9 cellular contexts compared by ENCODE assay signal in the genomic region with DNA sequence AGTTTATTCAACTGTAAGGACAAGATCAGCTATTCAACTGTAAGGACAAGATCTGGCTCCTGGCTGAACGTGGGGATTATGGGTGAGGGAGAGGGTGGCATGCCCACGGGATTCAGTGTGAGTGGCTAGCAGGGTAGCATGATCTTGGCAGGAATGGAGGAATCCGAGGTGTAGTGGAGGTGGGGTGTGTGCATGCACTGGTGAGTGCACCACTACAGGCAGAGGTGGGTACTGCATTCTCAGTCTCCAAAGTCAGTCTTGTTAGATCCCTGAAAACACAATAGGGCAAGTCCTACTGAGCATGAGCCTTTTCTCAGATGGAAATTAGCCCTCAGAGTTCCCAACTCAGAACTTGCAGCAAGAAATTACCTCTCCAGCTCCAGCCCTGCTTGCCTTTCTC. TPM values are rescaled to one million over a fixed set of nuclear protein-coding genes. Genes with fewer than 3 reads are reported as not detected.
A peak's percentile ranks its signal among the peaks of the same experiment; 100 is the strongest.
DNase-seq lines count a peak whose midpoint lies in the region; ATAC-seq, FAIRE-seq and TF ChIP-seq lines count a peak whose summit lies in the region.
"Had no signal": no experiment of that assay in that cellular context is flagged by ENCODE, and none has a peak within 500 bp of the region (broad histone marks: within the 10 kb centered on the region; RNA-seq: fewer than 3 reads in every experiment).

No MANE protein-coding gene starts in this region.

- no peaks in the 10 kb centered on the region for H3K27me3 ChIP-seq in effector memory CD4-positive, alpha-beta T cell (replicated peaks; ENCODE audit: control insufficient read depth, insufficient read depth, low read length, poor library complexity, severe bottlenecking)
- peaks cover 0 to 7% (median 0%) of the 10 kb centered on the region in 3 donors for H3K27me3 ChIP-seq in sigmoid colon

- intact Hi-C loops in sigmoid colon (cut with DNase I): no loop called here

- H3K4me3 ChIP-seq in effector memory CD4-positive, alpha-beta T cell (ENCODE audit: insufficient read depth, low read depth, low read length, poor library complexity, severe bottlenecking): no peak overlapping the region
- no peak overlapping the region for H3K4me3 ChIP-seq in sigmoid colon

- peak; percentile 53 for DNase-seq in HT-29 (ENCODE audit: low spot score)
- peak; percentile 17 for DNase-seq in activated CD4-positive, alpha-beta T cell treated with anti-CD3 and anti-CD28 coated beads, Interleukin-2, amount 50 U/mL, for 1 hour
- DNase-seq in islet precursor cell: peak; percentile 82
- no peak for DNase-seq in effector memory CD4-positive, alpha-beta T cell
- DNase-seq in frontal cortex (ENCODE audit: low spot score in 2 of 2): no peak
- no peak for DNase-seq in sigmoid colon

- H3K4me1 ChIP-seq in effector memory CD4-positive, alpha-beta T cell (ENCODE audit: control insufficient read depth, insufficient read depth, low read length, poor library complexity, severe bottlenecking): no peaks in the 10 kb centered on the region
- no peaks in the 10 kb centered on the region for H3K4me1 ChIP-seq in sigmoid colon

- no peaks in the 10 kb centered on the region for H3K36me3 ChIP-seq in effector memory CD4-positive, alpha-beta T cell (ENCODE audit: control insufficient read depth, insufficient read depth, low read length)
- H3K36me3 ChIP-seq in sigmoid colon: no peaks in the 10 kb centered on the region

- FAIRE-seq in frontal cortex (lab: Jason Lieb, UNC): no peak

- H3K9me3 ChIP-seq in effector memory CD4-positive, alpha-beta T cell (ENCODE audit: control insufficient read depth, low read length): no peaks in the 10 kb centered on the region
- no peaks in the 10 kb centered on the region for H3K9me3 ChIP-seq in sigmoid colon

- peak; percentile 78 for TF ChIP-seq CTCF in C4-2B (conservative IDR thresholded peaks at IDR 0.05)
- TF ChIP-seq CTCF in sigmoid colon (IDR thresholded peaks at IDR 0.05): no peak

- TF ChIP-seq EP300 in sigmoid colon (IDR thresholded peaks at IDR 0.05): no peak

- TF ChIP-seq POLR2A in sigmoid colon (IDR thresholded peaks at IDR 0.05): no peak

- H3K27ac ChIP-seq in C4-2B (no peak overlapping the region), sigmoid colon (no peak overlapping the region)
- H3K27ac ChIP-seq in effector memory CD4-positive, alpha-beta T cell (ENCODE audit: insufficient read depth, low read length, poor library complexity, severe bottlenecking): no peak overlapping the region

- 36 to 49% methylated on average over 3 of the region's 3 CpGs for WGBS in sigmoid colon, 2 donors

- ATAC-seq in GM19035 (IDR thresholded peaks at IDR 0.05; ENCODE audit: unreplicated experiment): peak; percentile 87

RNA-seq across cellular contexts. Expression of a gene that starts 32.2 kb away (rescaled TPM):
- not detected in 2 replicates for total RNA-seq in HT-29 (2014; rRNA removed; shearing (Covaris generic))
- not detected for total RNA-seq in frontal cortex
- not detected for total RNA-seq in sigmoid colon
- polyA plus RNA-seq in sigmoid colon: not detected
- total RNA-seq: urinary bladder had no signal
- polyA plus RNA-seq: urinary bladder had no signal

RNA-seq across cellular contexts. Expression of a gene that starts 45.7 kb away (rescaled TPM):
- total RNA-seq in HT-29 (2014; rRNA removed; shearing (Covaris generic)): not detected in 2 replicates
- total RNA-seq in frontal cortex (not detected), sigmoid colon (not detected)
- not detected for polyA plus RNA-seq in sigmoid colon
- total RNA-seq: urinary bladder had no signal
- polyA plus RNA-seq: urinary bladder had no signal

Comparison
In these comparisons a context has a peak if more than half of its experiments do, and no peak if none do; other contexts are left out.
1. DNase-seq: peak in HT-29 (single experiment), activated CD4-positive, alpha-beta T cell treated with anti-CD3 and anti-CD28 coated beads, Interleukin-2, amount 50 U/mL, for 1 hour (single experiment) and islet precursor cell (single experiment); none in effector memory CD4-positive, alpha-beta T cell (0 of 3), frontal cortex (0 of 2) and sigmoid colon (single experiment).